ENCODE assay signal across 1 cellular context in genomic region chr1:15171271-15171908, GRCh38.
TF ChIP-seq lines count a peak whose summit lies in the region.

No MANE protein-coding gene starts in this region.

TF ChIP-seq in K562, 482 proteins besides CTCF, POLR2A, EP300 and RAD21 (continued from another document):
- TF ChIP-seq HNRNPH1 (optimal IDR thresholded peaks at IDR 0.05; ENCODE audit: low read depth, low read length) (no peak), VEZF1 (CRISPR knock-in tag; IDR thresholded peaks at IDR 0.05) (peak; percentile 71), CREM (IDR thresholded peaks at IDR 0.05; ENCODE audit: low read depth) (no peak), MAX (CRISPR knock-in tag; IDR thresholded peaks at IDR 0.05) (no peak), NFIX (CRISPR knock-in tag; IDR thresholded peaks at IDR 0.05; ENCODE audit: low read depth) (no peak), STAT5B (CRISPR knock-in tag; IDR thresholded peaks at IDR 0.05) (no peak), BRF1 (IDR thresholded peaks at IDR 0.05; ENCODE audit: borderline replicate concordance, extremely low read depth, insufficient read length) (no peak), MYC (IDR thresholded peaks at IDR 0.05; ENCODE audit: low read depth, low read length) (0 out of 2 replicates have a peak, but pooled peaks have one; percentile 22), MYC (CRISPR knock-in tag; IDR thresholded peaks at IDR 0.05; ENCODE audit: borderline replicate concordance, low read depth) (no peak)
- TF ChIP-seq, protein P1, sequence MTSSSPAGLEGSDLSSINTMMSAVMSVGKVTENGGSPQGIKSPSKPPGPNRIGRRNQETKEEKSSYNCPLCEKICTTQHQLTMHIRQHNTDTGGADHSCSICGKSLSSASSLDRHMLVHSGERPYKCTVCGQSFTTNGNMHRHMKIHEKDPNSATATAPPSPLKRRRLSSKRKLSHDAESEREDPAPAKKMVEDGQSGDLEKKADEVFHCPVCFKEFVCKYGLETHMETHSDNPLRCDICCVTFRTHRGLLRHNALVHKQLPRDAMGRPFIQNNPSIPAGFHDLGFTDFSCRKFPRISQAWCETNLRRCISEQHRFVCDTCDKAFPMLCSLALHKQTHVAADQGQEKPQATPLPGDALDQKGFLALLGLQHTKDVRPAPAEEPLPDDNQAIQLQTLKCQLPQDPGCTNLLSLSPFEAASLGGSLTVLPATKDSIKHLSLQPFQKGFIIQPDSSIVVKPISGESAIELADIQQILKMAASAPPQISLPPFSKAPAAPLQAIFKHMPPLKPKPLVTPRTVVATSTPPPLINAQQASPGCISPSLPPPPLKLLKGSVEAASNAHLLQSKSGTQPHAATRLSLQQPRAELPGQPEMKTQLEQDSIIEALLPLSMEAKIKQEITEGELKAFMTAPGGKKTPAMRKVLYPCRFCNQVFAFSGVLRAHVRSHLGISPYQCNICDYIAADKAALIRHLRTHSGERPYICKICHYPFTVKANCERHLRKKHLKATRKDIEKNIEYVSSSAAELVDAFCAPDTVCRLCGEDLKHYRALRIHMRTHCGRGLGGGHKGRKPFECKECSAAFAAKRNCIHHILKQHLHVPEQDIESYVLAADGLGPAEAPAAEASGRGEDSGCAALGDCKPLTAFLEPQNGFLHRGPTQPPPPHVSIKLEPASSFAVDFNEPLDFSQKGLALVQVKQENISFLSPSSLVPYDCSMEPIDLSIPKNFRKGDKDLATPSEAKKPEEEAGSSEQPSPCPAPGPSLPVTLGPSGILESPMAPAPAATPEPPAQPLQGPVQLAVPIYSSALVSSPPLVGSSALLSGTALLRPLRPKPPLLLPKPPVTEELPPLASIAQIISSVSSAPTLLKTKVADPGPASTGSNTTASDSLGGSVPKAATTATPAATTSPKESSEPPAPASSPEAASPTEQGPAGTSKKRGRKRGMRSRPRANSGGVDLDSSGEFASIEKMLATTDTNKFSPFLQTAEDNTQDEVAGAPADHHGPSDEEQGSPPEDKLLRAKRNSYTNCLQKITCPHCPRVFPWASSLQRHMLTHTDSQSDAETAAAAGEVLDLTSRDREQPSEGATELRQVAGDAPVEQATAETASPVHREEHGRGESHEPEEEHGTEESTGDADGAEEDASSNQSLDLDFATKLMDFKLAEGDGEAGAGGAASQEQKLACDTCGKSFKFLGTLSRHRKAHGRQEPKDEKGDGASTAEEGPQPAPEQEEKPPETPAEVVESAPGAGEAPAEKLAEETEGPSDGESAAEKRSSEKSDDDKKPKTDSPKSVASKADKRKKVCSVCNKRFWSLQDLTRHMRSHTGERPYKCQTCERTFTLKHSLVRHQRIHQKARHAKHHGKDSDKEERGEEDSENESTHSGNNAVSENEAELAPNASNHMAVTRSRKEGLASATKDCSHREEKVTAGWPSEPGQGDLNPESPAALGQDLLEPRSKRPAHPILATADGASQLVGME (CRISPR knock-in tag; IDR thresholded peaks at IDR 0.05) = no peak
